In the genomic region with DNA sequence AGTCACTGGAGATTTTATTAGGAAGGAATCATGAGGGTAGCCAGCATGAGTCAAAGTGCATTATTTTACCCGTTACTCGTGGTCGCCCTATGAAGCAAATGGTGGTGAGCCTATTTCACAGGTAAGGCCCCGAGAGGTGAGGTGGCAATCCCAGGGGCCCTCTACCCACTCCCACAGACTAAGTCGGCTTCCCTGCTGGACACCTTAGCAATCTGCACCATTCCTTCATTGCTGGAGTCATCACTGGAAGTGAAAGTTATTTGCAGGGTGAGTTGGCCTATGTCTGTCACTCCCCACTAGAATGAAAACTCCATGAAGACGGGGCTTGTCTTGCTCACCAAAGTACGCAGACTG, we compare ENCODE assay signal across 8 cellular contexts. TPM values are rescaled to one million over a fixed set of nuclear protein-coding genes. Genes with fewer than 3 reads are reported as not detected.
A peak's percentile ranks its signal among the peaks of the same experiment; 100 is the strongest.
DNase-seq lines count a peak whose midpoint lies in the region; ATAC-seq and TF ChIP-seq lines count a peak whose summit lies in the region.

No MANE protein-coding gene starts in this region.

- no peaks in the 10 kb centered on the region for H3K27me3 ChIP-seq in gastroesophageal sphincter

- no peaks in the 10 kb centered on the region for H3K9me3 ChIP-seq in gastroesophageal sphincter

- H3K4me3 Mint-ChIP-seq in activated CD4-positive, alpha-beta memory T cell treated with anti-CD3 and anti-CD28 coated beads for 36 hours, result peak overlapping the region; percentile 74

- WGBS in gastroesophageal sphincter (ENCODE audit: low coverage in 1 of 2), 2 donors, result 80% methylated on average over 7 of the region's 7 CpGs; no CpG with 5 or more reads in 1 of the 2 donors

- POLR2A ChIA-PET in activated CD4-positive, alpha-beta memory T cell treated with anti-CD3 and anti-CD28 coated beads for 36 hours (lab: Charles Lee), result interaction anchor here (0.5 to 3.7 kb wide), 16 partner anchors 15 to 470 kb away, joined by 3 to 36 read pairs (median 4); partner anchors contain the start of gene IRF2BP2

- TF ChIP-seq EP300 in gastroesophageal sphincter (IDR thresholded peaks at IDR 0.05), result no peak

- peak overlapping the region; percentile 99 for H3K27ac Mint-ChIP-seq in activated CD4-positive, alpha-beta memory T cell treated with anti-CD3 and anti-CD28 coated beads for 36 hours

- ATAC-seq in gastroesophageal sphincter (no peak), HG03354 (IDR thresholded peaks at IDR 0.05; ENCODE audit: poor library complexity, severe bottlenecking, unreplicated experiment) (no peak), HG02610 (IDR thresholded peaks at IDR 0.05; ENCODE audit: unreplicated experiment) (no peak), HG02981 (IDR thresholded peaks at IDR 0.05; ENCODE audit: unreplicated experiment) (no peak)

- peak; percentile 73 for DNase-seq in activated CD4-positive, alpha-beta memory T cell treated with anti-CD3 and anti-CD28 coated beads for 36 hours
- peak; percentile 67 for DNase-seq in stimulated activated CD8-positive, alpha-beta memory T cell treated with anti-CD3 and anti-CD28 coated beads, Interleukin-4, amount 100 ng/mL, for 48 hours
- DNase-seq in 8988T, result no peak

- CTCF ChIA-PET in activated CD4-positive, alpha-beta memory T cell treated with anti-CD3 and anti-CD28 coated beads for 36 hours (lab: Charles Lee), result interaction anchor here (1.0 to 3.2 kb wide), 3 partner anchors 98 to 576 kb away, joined by 4 to 10 read pairs (median 4); no protein-coding TSS in a partner anchor

- peaks cover 3 to 69% (median 39%) of the 10 kb centered on the region in 3 donors for H3K4me1 ChIP-seq in gastroesophageal sphincter

- TF ChIP-seq POLR2A in GM18526 (IDR thresholded peaks at IDR 0.05; ENCODE audit: extremely low read depth, insufficient read length) (peak; percentile 13), gastroesophageal sphincter (IDR thresholded peaks at IDR 0.05) (no peak)

- no peaks in the 10 kb centered on the region for H3K9me3 Mint-ChIP-seq in activated CD4-positive, alpha-beta memory T cell treated with anti-CD3 and anti-CD28 coated beads for 36 hours

- no peaks in the 10 kb centered on the region for H3K36me3 ChIP-seq in gastroesophageal sphincter

- peak in 1 of 4 experiments; percentile 39 for TF ChIP-seq CTCF in gastroesophageal sphincter (IDR thresholded peaks at IDR 0.05)

- H3K36me3 Mint-ChIP-seq in activated CD4-positive, alpha-beta memory T cell treated with anti-CD3 and anti-CD28 coated beads for 36 hours, result peaks cover 4% of the 10 kb centered on the region

- H3K27ac ChIP-seq in gastroesophageal sphincter, result peak overlapping the region; percentile 78 to 91 (median 85)

- no peak overlapping the region for H3K4me3 ChIP-seq in gastroesophageal sphincter

- intact Hi-C loops in activated CD4-positive, alpha-beta memory T cell treated with anti-CD3 and anti-CD28 coated beads for 36 hours (cut with micrococcal nuclease), result loop anchor here (1.0 to 2.0 kb wide), 13 partner anchors 31 to 588 kb away; no protein-coding TSS in a partner anchor

- no peaks in the 10 kb centered on the region for H3K27me3 Mint-ChIP-seq in activated CD4-positive, alpha-beta memory T cell treated with anti-CD3 and anti-CD28 coated beads for 36 hours

- peaks cover 35% of the 10 kb centered on the region for H3K4me1 Mint-ChIP-seq in activated CD4-positive, alpha-beta memory T cell treated with anti-CD3 and anti-CD28 coated beads for 36 hours (ENCODE audit: low read depth)

RNA-seq across cellular contexts. Expression of gene TOMM20, which starts 52.7 kb away (rescaled TPM):
- total RNA-seq in activated CD4-positive, alpha-beta memory T cell treated with anti-CD3 and anti-CD28 coated beads for 36 hours, result 100 to 1,000 TPM; 127 to 142 TPM
- 100 to 1,000 TPM in 2 of 4 donors, 10 to 100 TPM in 2; 57.8 to 111 (median 99.1) TPM for total RNA-seq in gastroesophageal sphincter
